Comparison of ENCODE assay signal across 8 cellular contexts in genomic region chr16:53434436-53435065, GRCh38. TPM values are rescaled to one million over a fixed set of nuclear protein-coding genes. Genes with fewer than 3 reads are reported as not detected.
DNase-seq lines count a peak whose midpoint lies in the region; ATAC-seq and TF ChIP-seq lines count a peak whose summit lies in the region.

Gene RBL2, plus strand, starts transcription at chr16:53434471. Its CDS starts 86 bp downstream, at chr16:53434557.

- in situ Hi-C loops in SK-MEL-5 (cut with HindIII; ENCODE audit: low pct_unique_long_range_greater_than_20kb, low sequenced_read_pairs), result no loop called here

- H3K4me1 ChIP-seq in ovary (ENCODE audit: insufficient read depth), result no peaks in the 10 kb centered on the region
- peaks cover 4 to 33% (median 11%) of the 10 kb centered on the region in 4 donors for H3K4me1 ChIP-seq in tibial nerve

- intact Hi-C loops in ovary (cut with DNase I), result loop anchor here in 1 of 4 donors (10.0 kb wide), 1 partner anchor 380 kb away; the partner anchor contains the start of genes CHD9 and CHD9NB

- H3K9me3 ChIP-seq in ovary, result peaks cover 0 to 6% of the 10 kb centered on the region in 2 donors
- H3K9me3 ChIP-seq in tibial nerve, result peaks cover 0 to 5% (median 0%) of the 10 kb centered on the region in 4 donors

- no peaks in the 10 kb centered on the region for H3K27me3 ChIP-seq in ovary
- no peaks in the 10 kb centered on the region for H3K27me3 ChIP-seq in tibial nerve

- peak; percentile 66 for ATAC-seq in GM21367 (IDR thresholded peaks at IDR 0.05; ENCODE audit: unreplicated experiment)

- TF ChIP-seq EP300 in ovary (IDR thresholded peaks at IDR 0.05) (no peak), tibial nerve (IDR thresholded peaks at IDR 0.05) (peak in 1 of 2 donors; percentile 47)

- no peaks in the 10 kb centered on the region for H3K36me3 ChIP-seq in ovary
- no peaks in the 10 kb centered on the region for H3K36me3 ChIP-seq in tibial nerve

- TF ChIP-seq POLR2A in ovary (IDR thresholded peaks at IDR 0.05) (peak; percentile 37), tibial nerve (IDR thresholded peaks at IDR 0.05) (peak; percentile 60 to 63)

- H3K4me3 ChIP-seq in ovary, result peak within 1 kb of the TSS; percentile 83
- H3K4me3 ChIP-seq in tibial nerve, result peak within 1 kb of the TSS; percentile 82 to 100 (median 96)

- H3K27ac ChIP-seq in ovary (peak within 1 kb of the TSS; percentile 70 to 90), tibial nerve (peak within 1 kb of the TSS; percentile 90 to 98 (median 96))

- TF ChIP-seq CTCF in ovary (IDR thresholded peaks at IDR 0.05), result no peak
- peak in 1 of 5 experiments; percentile 49 for TF ChIP-seq CTCF in tibial nerve (IDR thresholded peaks at IDR 0.05)

- peak; percentile 91 for DNase-seq in DMS53 (lab: John Stamatoyannopoulos, UW)
- DNase-seq in HT-29 (ENCODE audit: low spot score), result peak; percentile 76
- peak; percentile 19 for DNase-seq in SK-MEL-5 (ENCODE audit: low read depth, low spot score)
- peak; percentile 85 for DNase-seq in activated naive CD4-positive, alpha-beta T cell treated with anti-CD3 and anti-CD28 coated beads, Interleukin-2, amount 50 U/mL, for 16 hours
- DNase-seq in glomerular endothelial cell (ENCODE audit: extremely low read depth, low read depth, low spot score), result no peak
- DNase-seq in ovary, result peak in 4 of 5 donors; percentile 38 to 90 (median 88)
- peak; percentile 8 to 58 for DNase-seq in tibial nerve (ENCODE audit: low spot score in 2 of 2)

- 0 to 1% (median 1%) methylated on average over 57 to 85 of the region's 85 CpGs for WGBS in ovary, 3 donors
- WGBS in tibial nerve, 2 donors, result 1% methylated on average over 28 to 30 of the region's 85 CpGs

RNA-seq across cellular contexts. Expression of gene RBL2, which starts in this region (rescaled TPM):
- 18.6 and 23.2 TPM in 2 replicates for total RNA-seq in HT-29 (2014; rRNA removed; shearing (Covaris generic))
- total RNA-seq in SK-MEL-5 (2014; rRNA removed; shearing (Covaris generic)), result 33.8 and 36.4 TPM in 2 replicates
- polyA plus RNA-seq in SK-MEL-5 (2015; cell fraction: cytosol; rRNA removed), result 24.5 and 37.6 TPM in 2 replicates
- 144 and 161 TPM in 2 replicates for polyA plus RNA-seq in SK-MEL-5 (2015; cell fraction: nucleus; rRNA removed)
- total RNA-seq in glomerular endothelial cell (35.8 and 40.6 TPM in 2 replicates), ovary (10 to 100 TPM; 48.0 to 88.7 (median 71.7) TPM), tibial nerve (100 to 1,000 TPM in 3 of 4 donors, 10 to 100 TPM in 1; 98.1 to 139 (median 127) TPM)
- 10 to 100 TPM; 49.8 to 73.7 TPM for polyA plus RNA-seq in ovary
